ENCODE assay signal across 12 cellular contexts in genomic region chr22:48098936-48099245, GRCh38.
DNase-seq lines count a peak whose midpoint lies in the region; ATAC-seq lines count a peak whose summit lies in the region.
"Had no signal": no experiment of that assay in that cellular context is flagged by ENCODE, and none has a peak within 500 bp of the region (broad histone marks: within the 10 kb centered on the region; RNA-seq: fewer than 3 reads in every experiment).

No MANE protein-coding gene starts in this region.

- ATAC-seq in GM21515 (IDR thresholded peaks at IDR 0.05; ENCODE audit: unreplicated experiment), result peak; percentile 7
- no peak for ATAC-seq in naive thymus-derived CD4-positive, alpha-beta T cell
- no peak for ATAC-seq in HG02973 (IDR thresholded peaks at IDR 0.05; ENCODE audit: unreplicated experiment)
- ATAC-seq: A549 had no signal

- peak overlapping the region; percentile 92 for H3K27ac ChIP-seq in KOPT-K1 (ENCODE audit: low read depth, low read length, poor library complexity, severe bottlenecking)
- H3K27ac ChIP-seq in naive thymus-derived CD4-positive, alpha-beta T cell (ENCODE audit: low read depth, low read length), result no peak overlapping the region
- H3K27ac ChIP-seq: A549, adrenal gland had no signal

- peaks cover 28% of the 10 kb centered on the region for H3K4me1 Mint-ChIP-seq in activated CD4-positive, alpha-beta T cell treated with anti-CD3 and anti-CD28 coated beads, Interleukin-2, amount 10 ng/mL, durations not matched to agents 24 days and 14 days
- peaks cover 11 to 40% (median 28%) of the 10 kb centered on the region in 7 donors for H3K4me1 Mint-ChIP-seq in naive thymus-derived CD4-positive, alpha-beta T cell

- H3K27me3 ChIP-seq in naive thymus-derived CD4-positive, alpha-beta T cell (ENCODE audit: control insufficient read depth in 2 of 2, insufficient read depth in 2 of 2, low read length in 2 of 2), result no peaks in the 10 kb centered on the region

- H3K9me3 ChIP-seq in KOPT-K1 (ENCODE audit: insufficient read depth, low read length, poor library complexity, severe bottlenecking), result no peaks in the 10 kb centered on the region
- H3K9me3 ChIP-seq in naive thymus-derived CD4-positive, alpha-beta T cell (ENCODE audit: control insufficient read depth in 2 of 3, low read length in 3 of 3), result no peaks in the 10 kb centered on the region
- H3K9me3 ChIP-seq: A549, adrenal gland had no signal

- H3K4me3 ChIP-seq in naive thymus-derived CD4-positive, alpha-beta T cell (ENCODE audit: low read length), result peak overlapping the region; percentile 3
- H3K4me3 ChIP-seq: A549, adrenal gland had no signal

- H3K27ac Mint-ChIP-seq in activated CD4-positive, alpha-beta T cell treated with anti-CD3 and anti-CD28 coated beads, Interleukin-2, amount 10 ng/mL, durations not matched to agents 24 days and 14 days, result no peak overlapping the region
- H3K27ac Mint-ChIP-seq in naive thymus-derived CD4-positive, alpha-beta T cell, result peak overlapping the region in 6 of 9 donors; percentile 16 to 90 (median 42)

- peaks cover 13% of the 10 kb centered on the region for H3K27me3 Mint-ChIP-seq in activated CD4-positive, alpha-beta T cell treated with anti-CD3 and anti-CD28 coated beads, Interleukin-2, amount 10 ng/mL, durations not matched to agents 24 days and 14 days
- peaks cover 0 to 25% (median 4%) of the 10 kb centered on the region in 5 donors for H3K27me3 Mint-ChIP-seq in naive thymus-derived CD4-positive, alpha-beta T cell

- peak overlapping the region; percentile 26 for H3K4me3 Mint-ChIP-seq in activated CD4-positive, alpha-beta T cell treated with anti-CD3 and anti-CD28 coated beads, Interleukin-2, amount 10 ng/mL, durations not matched to agents 24 days and 14 days
- H3K4me3 Mint-ChIP-seq in naive thymus-derived CD4-positive, alpha-beta T cell, result peak overlapping the region in 9 of 10 donors; percentile 14 to 87 (median 67)

- no peaks in the 10 kb centered on the region for H3K36me3 ChIP-seq in KOPT-K1 (ENCODE audit: insufficient read depth, low read length)
- no peaks in the 10 kb centered on the region for H3K36me3 ChIP-seq in naive thymus-derived CD4-positive, alpha-beta T cell (ENCODE audit: control insufficient read depth in 2 of 3, insufficient read depth in 3 of 3, low read length in 3 of 3)
- H3K36me3 ChIP-seq: adrenal gland had no signal

- H3K4me1 ChIP-seq in naive thymus-derived CD4-positive, alpha-beta T cell (ENCODE audit: control insufficient read depth in 2 of 2, insufficient read depth in 2 of 2, low read length in 2 of 2), result peaks cover 10 to 33% of the 10 kb centered on the region in 2 donors
- H3K4me1 ChIP-seq: A549, adrenal gland had no signal

- no peaks in the 10 kb centered on the region for H3K36me3 Mint-ChIP-seq in activated CD4-positive, alpha-beta T cell treated with anti-CD3 and anti-CD28 coated beads, Interleukin-2, amount 10 ng/mL, durations not matched to agents 24 days and 14 days (ENCODE audit: low read depth)
- H3K36me3 Mint-ChIP-seq in naive thymus-derived CD4-positive, alpha-beta T cell, result no peaks in the 10 kb centered on the region

- intact Hi-C loops in activated CD4-positive, alpha-beta T cell treated with anti-CD3 and anti-CD28 coated beads, Interleukin-2, amount 10 ng/mL, durations not matched to agents 24 days and 14 days (cut with micrococcal nuclease), result loop anchor here (2.0 kb wide), 1 partner anchor 14 kb away; no protein-coding TSS in a partner anchor
- intact Hi-C loops in naive thymus-derived CD4-positive, alpha-beta T cell (cut with micrococcal nuclease), result no loop called here

- peaks cover 3% of the 10 kb centered on the region for H3K9me3 Mint-ChIP-seq in activated CD4-positive, alpha-beta T cell treated with anti-CD3 and anti-CD28 coated beads, Interleukin-2, amount 10 ng/mL, durations not matched to agents 24 days and 14 days
- peaks cover 0 to 4% (median 0%) of the 10 kb centered on the region in 11 donors for H3K9me3 Mint-ChIP-seq in naive thymus-derived CD4-positive, alpha-beta T cell

- CTCF ChIA-PET in naive thymus-derived CD4-positive, alpha-beta T cell (lab: Charles Lee), result no interaction called here

- no peak for DNase-seq in activated CD4-positive, alpha-beta T cell treated with anti-CD3 and anti-CD28 coated beads, Interleukin-2, amount 10 ng/mL, durations not matched to agents 24 days and 14 days
- no peak for DNase-seq in activated CD4-positive, alpha-beta T cell treated with anti-CD3 and anti-CD28 coated beads, Interleukin-2, amount 50 U/mL, for 1 hour
- DNase-seq in naive thymus-derived CD4-positive, alpha-beta T cell, result no peak
- no peak for DNase-seq in GF-D8 (lab: John Stamatoyannopoulos, UW)
- DNase-seq in COR-L47 (lab: John Stamatoyannopoulos, UW), result no peak
- DNase-seq: glutamatergic neuron, mammary epithelial cell had no signal

- POLR2A ChIA-PET in naive thymus-derived CD4-positive, alpha-beta T cell (lab: Charles Lee), result no interaction called here
